Comparison of ENCODE assay signal across 8 cellular contexts in genomic region chr16:58494981-58495860, GRCh38. TPM values are rescaled to one million over a fixed set of nuclear protein-coding genes. Genes with fewer than 3 reads are reported as not detected.
DNase-seq lines count a peak whose midpoint lies in the region; ATAC-seq and TF ChIP-seq lines count a peak whose summit lies in the region.

No MANE protein-coding gene starts in this region.

- H3K4me3 Mint-ChIP-seq in activated T-helper 1 cell treated with anti-CD3 and anti-CD28 coated beads, Interleukin-12 subunit alpha, Interleukin-12 subunit beta, Interleukin-2, Interleukin-4 antibody, amounts not matched to agents 30 ng/mL and 10 ng/mL and 1 ng/mL, durations not matched to agents 14 hours and 24 hours and 36 hours = no peak overlapping the region
- H3K4me3 Mint-ChIP-seq in neural crest cell = peak overlapping the region; percentile 79
- peak overlapping the region; percentile 69 for H3K4me3 Mint-ChIP-seq in type B pancreatic cell

- H3K4me1 ChIP-seq in HUES48 (ENCODE audit: control insufficient read depth, insufficient read depth, low read length) (peaks cover 13% of the 10 kb centered on the region), NT2/D1 (ENCODE audit: insufficient read depth, insufficient read length) (peaks cover 34% of the 10 kb centered on the region), foreskin keratinocyte (no peaks in the 10 kb centered on the region)

- H3K27me3 Mint-ChIP-seq in activated T-helper 1 cell treated with anti-CD3 and anti-CD28 coated beads, Interleukin-12 subunit alpha, Interleukin-12 subunit beta, Interleukin-2, Interleukin-4 antibody, amounts not matched to agents 30 ng/mL and 10 ng/mL and 1 ng/mL, durations not matched to agents 14 hours and 24 hours and 36 hours (ENCODE audit: insufficient read depth) = peaks cover 3% of the 10 kb centered on the region
- H3K27me3 Mint-ChIP-seq in neural crest cell (ENCODE audit: low read depth) (peaks cover 4% of the 10 kb centered on the region), type B pancreatic cell (no peaks in the 10 kb centered on the region)

- H3K36me3 ChIP-seq in HUES48 (ENCODE audit: control insufficient read depth, insufficient read depth, low read length) (no peaks in the 10 kb centered on the region), NT2/D1 (ENCODE audit: insufficient read depth, insufficient read length, low read length) (no peaks in the 10 kb centered on the region)

- H3K27ac ChIP-seq in HUES48 (ENCODE audit: low read depth, low read length) = peak overlapping the region; percentile 74
- no peak overlapping the region for H3K27ac ChIP-seq in foreskin keratinocyte

- H3K4me1 Mint-ChIP-seq in activated T-helper 1 cell treated with anti-CD3 and anti-CD28 coated beads, Interleukin-12 subunit alpha, Interleukin-12 subunit beta, Interleukin-2, Interleukin-4 antibody, amounts not matched to agents 30 ng/mL and 10 ng/mL and 1 ng/mL, durations not matched to agents 14 hours and 24 hours and 36 hours (ENCODE audit: low read depth) = peaks cover 9% of the 10 kb centered on the region
- H3K4me1 Mint-ChIP-seq in neural crest cell (peaks cover 56% of the 10 kb centered on the region), type B pancreatic cell (ENCODE audit: unreplicated experiment) (peaks cover 22% of the 10 kb centered on the region)

- H3K9ac ChIP-seq in HUES48 (ENCODE audit: low read depth, low read length) = no peak overlapping the region; the same call in 1 of the 2 replicates
- peak overlapping the region; percentile 36 for H3K9ac ChIP-seq in NT2/D1 (ENCODE audit: insufficient read length, low read depth)

- H3K36me3 Mint-ChIP-seq in activated T-helper 1 cell treated with anti-CD3 and anti-CD28 coated beads, Interleukin-12 subunit alpha, Interleukin-12 subunit beta, Interleukin-2, Interleukin-4 antibody, amounts not matched to agents 30 ng/mL and 10 ng/mL and 1 ng/mL, durations not matched to agents 14 hours and 24 hours and 36 hours (ENCODE audit: low read depth) = no peaks in the 10 kb centered on the region
- H3K36me3 Mint-ChIP-seq in neural crest cell (ENCODE audit: low read depth) = no peaks in the 10 kb centered on the region
- H3K36me3 Mint-ChIP-seq in type B pancreatic cell = no peaks in the 10 kb centered on the region

- H3K9me3 Mint-ChIP-seq in activated T-helper 1 cell treated with anti-CD3 and anti-CD28 coated beads, Interleukin-12 subunit alpha, Interleukin-12 subunit beta, Interleukin-2, Interleukin-4 antibody, amounts not matched to agents 30 ng/mL and 10 ng/mL and 1 ng/mL, durations not matched to agents 14 hours and 24 hours and 36 hours = no peaks in the 10 kb centered on the region
- H3K9me3 Mint-ChIP-seq in neural crest cell = no peaks in the 10 kb centered on the region
- H3K9me3 Mint-ChIP-seq in type B pancreatic cell = no peaks in the 10 kb centered on the region

- H3K27me3 ChIP-seq in HUES48 (ENCODE audit: control insufficient read depth, insufficient read depth, low read length) (no peaks in the 10 kb centered on the region), NT2/D1 (ENCODE audit: insufficient read depth, insufficient read length) (no peaks in the 10 kb centered on the region), foreskin keratinocyte (peaks cover 5% of the 10 kb centered on the region)

- peak overlapping the region; percentile 87 for H3K27ac Mint-ChIP-seq in activated T-helper 1 cell treated with anti-CD3 and anti-CD28 coated beads, Interleukin-12 subunit alpha, Interleukin-12 subunit beta, Interleukin-2, Interleukin-4 antibody, amounts not matched to agents 30 ng/mL and 10 ng/mL and 1 ng/mL, durations not matched to agents 14 hours and 24 hours and 36 hours
- H3K27ac Mint-ChIP-seq in neural crest cell (ENCODE audit: unreplicated experiment) (peak overlapping the region; percentile 99), type B pancreatic cell (peak overlapping the region; percentile 83)

- DNase-seq in COR-L47 (lab: John Stamatoyannopoulos, UW) (peak; percentile 99), NT2/D1 (ENCODE audit: low read depth, low spot score) (peak; percentile 94), foreskin keratinocyte (peak; percentile 71 to 82), neural crest cell (ENCODE audit: low read depth, low spot score) (peak; percentile 91), type B pancreatic cell (ENCODE audit: extremely low spot score, unreplicated experiment) (peak; percentile 84)
- peak; percentile 65 for DNase-seq in activated T-helper 1 cell treated with anti-CD3 and anti-CD28 coated beads, Interleukin-12 subunit alpha, Interleukin-12 subunit beta, Interleukin-2, Interleukin-4 antibody, amounts not matched to agents 30 ng/mL and 10 ng/mL and 1 ng/mL, durations not matched to agents 14 hours and 24 hours and 36 hours (ENCODE audit: low spot score)

- H3K9me3 ChIP-seq in HUES48 (ENCODE audit: control insufficient read depth, insufficient read depth, low read length) (no peaks in the 10 kb centered on the region), NT2/D1 (ENCODE audit: insufficient read depth, low read length) (no peaks in the 10 kb centered on the region)

- H3K4me3 ChIP-seq in HUES48 (ENCODE audit: low read depth, low read length) (0 out of 2 replicates have a peak overlapping the region, but pooled peaks have one; percentile 2), NT2/D1 (ENCODE audit: insufficient read length, low read depth) (no peak overlapping the region)

- intact Hi-C loops in activated T-helper 1 cell treated with anti-CD3 and anti-CD28 coated beads, Interleukin-12 subunit alpha, Interleukin-12 subunit beta, Interleukin-2, Interleukin-4 antibody, amounts not matched to agents 30 ng/mL and 10 ng/mL and 1 ng/mL, durations not matched to agents 14 hours and 24 hours and 36 hours (cut with micrococcal nuclease) = loop anchor here (1.0 to 5.0 kb wide), 5 partner anchors 103 to 368 kb away; partner anchors contain the start of genes CFAP20, CSNK2A2 and GINS3

- ATAC-seq in GM21423 (IDR thresholded peaks at IDR 0.05; ENCODE audit: unreplicated experiment) (peak; percentile 64), foreskin keratinocyte (peak; percentile 73)

- peak; percentile 67 for TF ChIP-seq CTCF in foreskin keratinocyte (conservative IDR thresholded peaks at IDR 0.05)
- peak; percentile 64 for TF ChIP-seq CTCF in neural crest cell (conservative IDR thresholded peaks at IDR 0.05)
- TF ChIP-seq CTCF in type B pancreatic cell (conservative IDR thresholded peaks at IDR 0.05) = peak; percentile 73

RNA-seq across cellular contexts. Expression of gene NDRG4, which starts 4.7 kb away (rescaled TPM):
- 1.5 and 1.7 TPM in 2 replicates for total RNA-seq in activated T-helper 1 cell treated with anti-CD3 and anti-CD28 coated beads, Interleukin-12 subunit alpha, Interleukin-12 subunit beta, Interleukin-2, Interleukin-4 antibody, amounts not matched to agents 30 ng/mL and 10 ng/mL and 1 ng/mL, durations not matched to agents 14 hours and 24 hours and 36 hours
- total RNA-seq in foreskin keratinocyte (3.7 and 5.6 TPM in 2 replicates), neural crest cell (52.5 and 58.9 TPM in 2 replicates), type B pancreatic cell (ENCODE audit: low replicate concordance) (23.7 and 42.9 TPM in 2 replicates)
- 1.6 and 2.7 TPM in 2 replicates for polyA plus RNA-seq in foreskin keratinocyte

RNA-seq across cellular contexts. Expression of gene SETD6, which starts 20.1 kb away (rescaled TPM):
- total RNA-seq in activated T-helper 1 cell treated with anti-CD3 and anti-CD28 coated beads, Interleukin-12 subunit alpha, Interleukin-12 subunit beta, Interleukin-2, Interleukin-4 antibody, amounts not matched to agents 30 ng/mL and 10 ng/mL and 1 ng/mL, durations not matched to agents 14 hours and 24 hours and 36 hours = 32.1 and 34.9 TPM in 2 replicates
- total RNA-seq in foreskin keratinocyte (12.5 and 13.6 TPM in 2 replicates), neural crest cell (34.0 and 35.6 TPM in 2 replicates), type B pancreatic cell (ENCODE audit: low replicate concordance) (32.6 and 36.5 TPM in 2 replicates)
- polyA plus RNA-seq in foreskin keratinocyte = 8.2 and 10.4 TPM in 2 replicates
